In the genomic region with DNA sequence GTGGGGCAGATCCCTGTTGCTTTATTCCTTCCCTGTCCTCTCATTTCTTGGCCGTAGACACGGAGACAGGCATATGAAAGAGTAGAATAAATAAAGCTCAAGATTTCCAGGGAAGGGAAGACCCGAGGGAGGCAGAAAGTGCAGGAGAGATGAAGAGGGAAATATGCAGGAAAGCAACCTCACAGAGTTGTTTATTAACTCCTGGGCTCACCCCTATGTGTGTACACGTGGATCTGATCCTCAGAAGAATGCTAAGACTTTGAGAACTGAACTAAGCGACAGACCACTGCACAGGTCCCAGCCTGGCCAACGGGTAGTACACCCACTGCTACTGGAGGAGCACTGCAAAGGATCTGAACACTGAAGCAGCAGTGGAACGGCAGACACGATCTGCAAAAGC, we compare ENCODE assay signal across 1 cellular context.
TF ChIP-seq lines count a peak whose summit lies in the region.

No MANE protein-coding gene starts in this region.

TF ChIP-seq in HepG2, 621 proteins besides CTCF, POLR2A, EP300 and RAD21 (continued from another document):
- TF ChIP-seq, protein P1, sequence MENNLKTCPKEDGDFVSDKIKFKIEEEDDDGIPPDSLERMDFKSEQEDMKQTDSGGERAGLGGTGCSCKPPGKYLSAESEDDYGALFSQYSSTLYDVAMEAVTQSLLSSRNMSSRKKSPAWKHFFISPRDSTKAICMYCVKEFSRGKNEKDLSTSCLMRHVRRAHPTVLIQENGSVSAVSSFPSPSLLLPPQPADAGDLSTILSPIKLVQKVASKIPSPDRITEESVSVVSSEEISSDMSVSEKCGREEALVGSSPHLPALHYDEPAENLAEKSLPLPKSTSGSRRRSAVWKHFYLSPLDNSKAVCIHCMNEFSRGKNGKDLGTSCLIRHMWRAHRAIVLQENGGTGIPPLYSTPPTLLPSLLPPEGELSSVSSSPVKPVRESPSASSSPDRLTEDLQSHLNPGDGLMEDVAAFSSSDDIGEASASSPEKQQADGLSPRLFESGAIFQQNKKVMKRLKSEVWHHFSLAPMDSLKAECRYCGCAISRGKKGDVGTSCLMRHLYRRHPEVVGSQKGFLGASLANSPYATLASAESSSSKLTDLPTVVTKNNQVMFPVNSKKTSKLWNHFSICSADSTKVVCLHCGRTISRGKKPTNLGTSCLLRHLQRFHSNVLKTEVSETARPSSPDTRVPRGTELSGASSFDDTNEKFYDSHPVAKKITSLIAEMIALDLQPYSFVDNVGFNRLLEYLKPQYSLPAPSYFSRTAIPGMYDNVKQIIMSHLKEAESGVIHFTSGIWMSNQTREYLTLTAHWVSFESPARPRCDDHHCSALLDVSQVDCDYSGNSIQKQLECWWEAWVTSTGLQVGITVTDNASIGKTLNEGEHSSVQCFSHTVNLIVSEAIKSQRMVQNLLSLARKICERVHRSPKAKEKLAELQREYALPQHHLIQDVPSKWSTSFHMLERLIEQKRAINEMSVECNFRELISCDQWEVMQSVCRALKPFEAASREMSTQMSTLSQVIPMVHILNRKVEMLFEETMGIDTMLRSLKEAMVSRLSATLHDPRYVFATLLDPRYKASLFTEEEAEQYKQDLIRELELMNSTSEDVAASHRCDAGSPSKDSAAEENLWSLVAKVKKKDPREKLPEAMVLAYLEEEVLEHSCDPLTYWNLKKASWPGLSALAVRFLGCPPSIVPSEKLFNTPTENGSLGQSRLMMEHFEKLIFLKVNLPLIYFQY (CRISPR knock-in tag; IDR thresholded peaks at IDR 0.05; ENCODE audit: borderline replicate concordance): 0 out of 2 replicates have a peak, but pooled peaks have one; percentile 43
- TF ChIP-seq ZNF720 (CRISPR knock-in tag; IDR thresholded peaks at IDR 0.05): no peak
- TF ChIP-seq ZNF225 (CRISPR knock-in tag; IDR thresholded peaks at IDR 0.05): no peak
